In genomic region chr1:146051853-146052676, GRCh38 we compare ENCODE assay signal across 8 cellular contexts. TPM values are rescaled to one million over a fixed set of nuclear protein-coding genes. Genes with fewer than 3 reads are reported as not detected.
DNase-seq lines count a peak whose midpoint lies in the region; ATAC-seq and TF ChIP-seq lines count a peak whose summit lies in the region.
"Not testable (repeated sequence)": the region's sequence is repeated elsewhere in the genome, so short reads cannot be mapped to it uniquely, and the experiment has no call there.

No MANE protein-coding gene starts in this region.

- CTCF ChIA-PET in activated CD4-positive, alpha-beta memory T cell treated with anti-CD3 and anti-CD28 coated beads, Interleukin-2, amount 10 ng/mL, durations not matched to agents 7 days and 5 days (lab: Charles Lee) = interaction anchor here (0.6 to 2.8 kb wide), 5 partner anchors 14 to 160 kb away, joined by 3 to 15 read pairs (median 4); no protein-coding TSS in a partner anchor

- H3K4me1 ChIP-seq in BLaER1 treated with 17β-estradiol and CSF1 and Interleukin-3, amounts not matched to agents 10 nM and 100 nM = peaks cover 0 to 27% (median 7%) of the 10 kb centered on the region in 10 experiments; a peak in 10 of 20 replicates
- H3K4me1 ChIP-seq in liver (ENCODE audit: control insufficient read depth in 4 of 4, insufficient read depth in 4 of 4, low read length in 3 of 4) = peaks cover 11 to 22% (median 13%) of the 10 kb centered on the region in 4 donors

- TF ChIP-seq CTCF in liver (IDR thresholded peaks at IDR 0.05; ENCODE audit: low read depth, low read length, missing input control) = not testable (repeated sequence)

- peak overlapping the region in 10 of 11 experiments; percentile 32 to 76 (median 68); a peak in 18 of 22 replicates for H3K27ac ChIP-seq in BLaER1 treated with 17β-estradiol and CSF1 and Interleukin-3, amounts not matched to agents 10 nM and 100 nM
- peak overlapping the region; percentile 79 to 94 for H3K27ac ChIP-seq in liver (ENCODE audit: low read depth in 1 of 2, low read length in 2 of 2)

- TF ChIP-seq RAD21 in liver (IDR thresholded peaks at IDR 0.05) = peak in 1 of 2 donors; percentile 46

- POLR2A ChIA-PET in activated CD4-positive, alpha-beta memory T cell treated with anti-CD3 and anti-CD28 coated beads, Interleukin-2, amount 10 ng/mL, durations not matched to agents 7 days and 5 days (lab: Charles Lee) = interaction anchor here (0.6 to 8.7 kb wide), 31 partner anchors 9 to 1506 kb away, joined by 3 to 267 read pairs (median 5); partner anchors contain the start of genes ANKRD34A, HJV, ITGA10 and LIX1L

- not testable (repeated sequence) for H3K27me3 Mint-ChIP-seq in activated CD4-positive, alpha-beta memory T cell treated with anti-CD3 and anti-CD28 coated beads, Interleukin-2, amount 10 ng/mL, durations not matched to agents 7 days and 5 days

- peak overlapping the region; percentile 76 for H3K4me3 Mint-ChIP-seq in activated CD4-positive, alpha-beta memory T cell treated with anti-CD3 and anti-CD28 coated beads, Interleukin-2, amount 10 ng/mL, durations not matched to agents 7 days and 5 days

- DNase-seq in NCI-H82 (lab: John Stamatoyannopoulos, UW) (peak; percentile 98), dermis microvascular lymphatic vessel endothelial cell (ENCODE audit: low read depth in 2 of 2) (peak; percentile 88 to 89)
- peak; percentile 84 for DNase-seq in activated CD4-positive, alpha-beta memory T cell treated with anti-CD3 and anti-CD28 coated beads, Interleukin-2, amount 10 ng/mL, durations not matched to agents 7 days and 5 days
- DNase-seq in stimulated activated CD4-positive, alpha-beta T cell treated with anti-CD3 and anti-CD28 coated beads, Interleukin-2, amount 100 ng/mL, for 4 hours (ENCODE audit: low read depth) = peak; percentile 54

- H3K4me2 ChIP-seq in BLaER1 treated with 17β-estradiol and CSF1 and Interleukin-3, amounts not matched to agents 10 nM and 100 nM = peak overlapping the region; percentile 63 to 81 (median 72)

- ATAC-seq in GM19324 (IDR thresholded peaks at IDR 0.05; ENCODE audit: low FRiP score, unreplicated experiment) (peak; percentile 76), HG03571 (IDR thresholded peaks at IDR 0.05; ENCODE audit: unreplicated experiment) (peak; percentile 88)

- not testable (repeated sequence) for H3K9me3 Mint-ChIP-seq in activated CD4-positive, alpha-beta memory T cell treated with anti-CD3 and anti-CD28 coated beads, Interleukin-2, amount 10 ng/mL, durations not matched to agents 7 days and 5 days

- not testable (repeated sequence) for H4K20me1 ChIP-seq in BLaER1 treated with 17β-estradiol and CSF1 and Interleukin-3, amounts not matched to agents 10 nM and 100 nM

- not testable (repeated sequence) for H3K9me3 ChIP-seq in BLaER1 treated with 17β-estradiol and CSF1 and Interleukin-3, amounts not matched to agents 10 nM and 100 nM (replicated peaks in 1 of 11); liver (ENCODE audit: control insufficient read depth in 4 of 4, low read length in 3 of 4)

- H3K9ac ChIP-seq in BLaER1 treated with 17β-estradiol and CSF1 and Interleukin-3, amounts not matched to agents 10 nM and 100 nM = peak overlapping the region; percentile 48 to 78 (median 72); a peak in 20 of 22 replicates
- peak overlapping the region; percentile 30 to 81 for H3K9ac ChIP-seq in liver (ENCODE audit: low read depth in 1 of 2, low read length in 2 of 2)

- H3K27ac Mint-ChIP-seq in activated CD4-positive, alpha-beta memory T cell treated with anti-CD3 and anti-CD28 coated beads, Interleukin-2, amount 10 ng/mL, durations not matched to agents 7 days and 5 days = peak overlapping the region; percentile 92

- H3K4me1 Mint-ChIP-seq in activated CD4-positive, alpha-beta memory T cell treated with anti-CD3 and anti-CD28 coated beads, Interleukin-2, amount 10 ng/mL, durations not matched to agents 7 days and 5 days = peaks cover 32% of the 10 kb centered on the region

- 11% methylated on average over 47 of the region's 47 CpGs for WGBS in liver

- H3K27me3 ChIP-seq in BLaER1 treated with 17β-estradiol and CSF1 and Interleukin-3, amounts not matched to agents 10 nM and 100 nM; liver (ENCODE audit: control insufficient read depth in 4 of 4, insufficient read depth in 4 of 4, low read length in 3 of 4): not testable (repeated sequence)

- not testable (repeated sequence) for H3K36me3 Mint-ChIP-seq in activated CD4-positive, alpha-beta memory T cell treated with anti-CD3 and anti-CD28 coated beads, Interleukin-2, amount 10 ng/mL, durations not matched to agents 7 days and 5 days (ENCODE audit: low read depth)

- H3K36me3 ChIP-seq in BLaER1 treated with 17β-estradiol and CSF1 and Interleukin-3, amounts not matched to agents 10 nM and 100 nM; liver (ENCODE audit: control insufficient read depth in 4 of 4, insufficient read depth in 3 of 4, low read depth in 1 of 4, low read length in 3 of 4): not testable (repeated sequence)

- H3K4me3 ChIP-seq in BLaER1 treated with 17β-estradiol and CSF1 and Interleukin-3, amounts not matched to agents 10 nM and 100 nM = peak overlapping the region; percentile 23 to 61 (median 48); a peak in 19 of 20 replicates
- peak overlapping the region in 2 of 3 donors; percentile 36 to 43 for H3K4me3 ChIP-seq in liver (ENCODE audit: low read depth in 1 of 3, low read length in 3 of 3)

TF ChIP-seq in liver, 16 proteins besides CTCF, POLR2A, EP300 and RAD21 (continues in another document):
- TF ChIP-seq GABPA (IDR thresholded peaks at IDR 0.05 in 1 of 2, conservative IDR thresholded peaks at IDR 0.05 in 1 of 2) (peak; percentile 60 to 84), JUND (IDR thresholded peaks at IDR 0.05) (peak in 1 of 2 donors; percentile 16), MAX (IDR thresholded peaks at IDR 0.05) (peak; percentile 25), NR2F2 (IDR thresholded peaks at IDR 0.05) (peak; percentile 5), TAF1 (conservative IDR thresholded peaks at IDR 0.05) (peak; percentile 55), REST (IDR thresholded peaks at IDR 0.05) (peak; percentile 72), RXRA (IDR thresholded peaks at IDR 0.05) (peak; percentile 62 to 73), SP1 (IDR thresholded peaks at IDR 0.05) (peak; percentile 81), FOXA1 (IDR thresholded peaks at IDR 0.05) (peak; percentile 3), ZBTB33 (IDR thresholded peaks at IDR 0.05) (peak; percentile 68), ATF3 (IDR thresholded peaks at IDR 0.05) (peak; percentile 13)

RNA-seq across cellular contexts. Expression of gene HJV, which starts 30.5 kb away (rescaled TPM):
- not detected for total RNA-seq in activated CD4-positive, alpha-beta memory T cell treated with anti-CD3 and anti-CD28 coated beads, Interleukin-2, amount 10 ng/mL, durations not matched to agents 7 days and 5 days
- total RNA-seq in dermis microvascular lymphatic vessel endothelial cell = not detected in 2 replicates
- total RNA-seq in liver = 10 to 100 TPM; 68.0 to 80.5 TPM
- polyA plus RNA-seq in liver = 100 to 1,000 TPM; 115 to 138 TPM

RNA-seq across cellular contexts. Expression of gene TXNIP, which starts 55.7 kb away (rescaled TPM):
- 100 to 1,000 TPM; 397 to 407 TPM for total RNA-seq in activated CD4-positive, alpha-beta memory T cell treated with anti-CD3 and anti-CD28 coated beads, Interleukin-2, amount 10 ng/mL, durations not matched to agents 7 days and 5 days
- total RNA-seq in dermis microvascular lymphatic vessel endothelial cell (47.5 and 53.2 TPM in 2 replicates), liver (100 to 1,000 TPM in 1 of 2 donors, 10 to 100 TPM in 1; 84.7 to 223 TPM)
- 10 to 100 TPM; 53.8 to 99.2 TPM for polyA plus RNA-seq in liver

Comparison
In these comparisons a context has a peak if more than half of its experiments do, and no peak if none do; other contexts are left out.
1. Peak in every context shown above with its lines: DNase-seq, ATAC-seq, H3K4me3 ChIP-seq and H3K27ac ChIP-seq.
2. RNA of gene HJV, which starts 30.5 kb away (total RNA-seq): 68.0 to 80.5 TPM in liver; not detected in activated CD4-positive, alpha-beta memory T cell treated with anti-CD3 and anti-CD28 coated beads, Interleukin-2, amount 10 ng/mL, durations not matched to agents 7 days and 5 days and not detected in dermis microvascular lymphatic vessel endothelial cell; every median in the first group is over 10 times any median in the second.